In genomic region chr9:92432972-92433548, GRCh38 we compare ENCODE assay signal across 18 cellular contexts. TPM values are rescaled to one million over a fixed set of nuclear protein-coding genes. Genes with fewer than 3 reads are reported as not detected.
A peak's percentile ranks its signal among the peaks of the same experiment; 100 is the strongest.
DNase-seq lines count a peak whose midpoint lies in the region; TF ChIP-seq lines count a peak whose summit lies in the region.
"Had no signal": no experiment of that assay in that cellular context is flagged by ENCODE, and none has a peak within 500 bp of the region (broad histone marks: within the 10 kb centered on the region; RNA-seq: fewer than 3 reads in every experiment).

No MANE protein-coding gene starts in this region.

- no peak for TF ChIP-seq EP300 in tibial nerve (IDR thresholded peaks at IDR 0.05)

- H3K36me3 ChIP-seq in adipocyte (ENCODE audit: control insufficient read depth, insufficient read depth, low read length, severe bottlenecking): no peaks in the 10 kb centered on the region
- H3K36me3 ChIP-seq in uterus: no peaks in the 10 kb centered on the region
- H3K36me3 ChIP-seq in tibial nerve: peaks cover 0 to 5% (median 0%) of the 10 kb centered on the region in 3 donors
- H3K36me3 ChIP-seq: HAP-1 had no signal

- H3K27me3 ChIP-seq in adipocyte (replicated peaks; ENCODE audit: control insufficient read depth, insufficient read depth, low read length): no peaks in the 10 kb centered on the region
- H3K27me3 ChIP-seq in uterus: no peaks in the 10 kb centered on the region
- H3K27me3 ChIP-seq in tibial nerve: no peaks in the 10 kb centered on the region

- H3K9ac ChIP-seq in adipocyte (ENCODE audit: low read length): peak overlapping the region; percentile 67

- no peak overlapping the region for H3K4me3 ChIP-seq in AG10803 (ENCODE audit: low read length)
- peak overlapping the region; percentile 68 for H3K4me3 ChIP-seq in adipocyte (ENCODE audit: low read length)
- no peak overlapping the region for H3K4me3 ChIP-seq in uterus
- H3K4me3 ChIP-seq in tibial nerve: no peak overlapping the region
- H3K4me3 ChIP-seq: HAP-1 had no signal

- 75 to 76% methylated on average over 5 of the region's 5 CpGs for WGBS in tibial nerve, 2 donors

- peak; percentile 61 for DNase-seq in AG10803 (ENCODE audit: low read depth)
- DNase-seq in adipocyte (ENCODE audit: low read depth): no peak
- DNase-seq in fibroblast of gingiva (ENCODE audit: low read depth): peak; percentile 24
- no peak for DNase-seq in uterus
- no peak for DNase-seq in SW480 (ENCODE audit: low spot score)
- no peak for DNase-seq in tibial nerve (ENCODE audit: low spot score in 2 of 2)
- no peak for DNase-seq in AG08396 (ENCODE audit: low spot score)
- DNase-seq: Calu3; CD4-positive, alpha-beta T cell; DMS 273 treated with DMSO at 0.1 percent for 48 hours; DMS79 treated with DMSO at 0.1 percent for 48 hours; EL had no signal

- H3K4me1 ChIP-seq in adipocyte (ENCODE audit: control insufficient read depth, insufficient read depth, low read length): peaks cover 10% of the 10 kb centered on the region
- no peaks in the 10 kb centered on the region for H3K4me1 ChIP-seq in uterus
- no peaks in the 10 kb centered on the region for H3K4me1 ChIP-seq in tibial nerve
- H3K4me1 ChIP-seq: HAP-1 had no signal

- intact Hi-C loops in uterus (cut with DNase I; ENCODE audit: low total_unique reads): no loop called here

- TF ChIP-seq CTCF in AG10803 (conservative IDR thresholded peaks at IDR 0.05; ENCODE audit: low read length): no peak
- TF ChIP-seq CTCF in uterus (IDR thresholded peaks at IDR 0.05): no peak
- TF ChIP-seq CTCF in tibial nerve (IDR thresholded peaks at IDR 0.05): no peak

- H3K9me3 ChIP-seq in adipocyte (ENCODE audit: control insufficient read depth, low read length): no peaks in the 10 kb centered on the region
- H3K9me3 ChIP-seq in uterus: no peaks in the 10 kb centered on the region
- no peaks in the 10 kb centered on the region for H3K9me3 ChIP-seq in tibial nerve
- H3K9me3 ChIP-seq: HAP-1 had no signal

- H3K27ac ChIP-seq in uterus (peak overlapping the region; percentile 70 to 84), tibial nerve (peak overlapping the region in 2 of 4 donors; percentile 42 to 72)
- H3K27ac ChIP-seq: 22Rv1 had no signal

- no peak for TF ChIP-seq POLR2A in uterus (IDR thresholded peaks at IDR 0.05)
- TF ChIP-seq POLR2A in tibial nerve (IDR thresholded peaks at IDR 0.05): no peak

RNA-seq across cellular contexts. Expression of gene OMD, which starts 8.8 kb away (rescaled TPM):
- total RNA-seq in uterus: 10 to 100 TPM in 2 of 4 donors, 1 to 10 TPM in 2; 8.5 to 24.4 (median 11.1) TPM
- total RNA-seq in tibial nerve: 10 to 100 TPM; 19.2 to 64.9 (median 59.5) TPM
- total RNA-seq: A673; B cell; CD4-positive, alpha-beta T cell; H1; HT1080 had no signal

RNA-seq across cellular contexts. Expression of gene OGN, which starts 28.7 kb away (rescaled TPM):
- total RNA-seq in uterus (100 to 1,000 TPM in 1 of 4 donors, 10 to 100 TPM in 3; 26.0 to 302 (median 43.0) TPM), tibial nerve (10 to 100 TPM in 3 of 4 donors, 1 to 10 TPM in 1; 4.2 to 33.9 (median 18.4) TPM)
- total RNA-seq: B cell, Calu3, H1, HT1080 had no signal

RNA-seq across cellular contexts. Expression of gene ASPN, which starts 49.2 kb away (rescaled TPM):
- 100 to 1,000 TPM in 1 of 4 donors, 10 to 100 TPM in 3; 29.5 to 160 (median 73.0) TPM for total RNA-seq in uterus
- total RNA-seq in tibial nerve: 10 to 100 TPM in 1 of 4 donors, 1 to 10 TPM in 3; 3.3 to 18.4 (median 5.5) TPM
- total RNA-seq: B cell; Calu3; CD4-positive, alpha-beta T cell; H1; HT1080 had no signal

Comparison
In these comparisons a context has a peak if more than half of its experiments do, and no peak if none do; other contexts are left out.
1. DNase-seq: peak in AG10803 (single experiment) and fibroblast of gingiva (single experiment); none in adipocyte (single experiment), uterus (0 of 2), SW480 (single experiment), tibial nerve (0 of 2) and AG08396 (single experiment).